Comparison of ENCODE assay signal across 8 cellular contexts in genomic region chr9:90914868-90915483, GRCh38.
DNase-seq lines count a peak whose midpoint lies in the region; ATAC-seq and TF ChIP-seq lines count a peak whose summit lies in the region.

No MANE protein-coding gene starts in this region.

- H3K4me3 ChIP-seq in left lung: no peak overlapping the region

- intact Hi-C loops in left lung (cut with DNase I): loop anchor here in 1 of 2 donors (10.0 kb wide), 1 partner anchor 520 kb away; no protein-coding TSS in a partner anchor

- no peaks in the 10 kb centered on the region for H3K36me3 ChIP-seq in left lung

- peak; percentile 86 to 95 for TF ChIP-seq CTCF in left lung (IDR thresholded peaks at IDR 0.05)

- ATAC-seq in GM18909 (IDR thresholded peaks at IDR 0.05; ENCODE audit: poor library complexity, unreplicated experiment) (peak; percentile 83), HG03159 (IDR thresholded peaks at IDR 0.05; ENCODE audit: unreplicated experiment) (peak; percentile 75), left lung (peak; percentile 98)

- no peaks in the 10 kb centered on the region for H3K9me3 ChIP-seq in left lung

- peaks cover 0 to 7% of the 10 kb centered on the region in 2 donors for H3K27me3 ChIP-seq in left lung

- no peaks in the 10 kb centered on the region for H3K4me1 ChIP-seq in left lung

- no peak overlapping the region for H3K27ac ChIP-seq in left lung

- DNase-seq in AML-193 (lab: John Stamatoyannopoulos, UW): peak; percentile 48 to 60
- peak; percentile 74 for DNase-seq in NCI-H345 (lab: John Stamatoyannopoulos, UW)
- DNase-seq in activated CD4-positive, alpha-beta T cell treated with anti-CD3 and anti-CD28 coated beads for 4 hours: peak; percentile 70 to 71
- peak; percentile 89 for DNase-seq in cerebellum (ENCODE audit: low spot score)
- DNase-seq in left lung: peak; percentile 80 to 91
- DNase-seq in stimulated activated CD4-positive, alpha-beta T cell treated with anti-CD3 and anti-CD28 coated beads, TNF-alpha, amount 100 ng/mL, for 1 hour (ENCODE audit: low read depth in 3 of 3, low spot score in 1 of 3): peak; percentile 22 to 59 (median 39)

Comparison
In these comparisons a context has a peak if more than half of its experiments do, and no peak if none do; other contexts are left out.
1. DNase-seq: peak in every context shown above with its lines; median percentile 89 in cerebellum; 86 in left lung; 74 in NCI-H345; 70 in activated CD4-positive, alpha-beta T cell treated with anti-CD3 and anti-CD28 coated beads for 4 hours; 54 in AML-193; 39 in stimulated activated CD4-positive, alpha-beta T cell treated with anti-CD3 and anti-CD28 coated beads, TNF-alpha, amount 100 ng/mL, for 1 hour.